In genomic region chr20:19497064-19497463, GRCh38 we compare ENCODE assay signal across 18 cellular contexts.
DNase-seq lines count a peak whose midpoint lies in the region; ATAC-seq and TF ChIP-seq lines count a peak whose summit lies in the region.
"Had no signal": no experiment of that assay in that cellular context is flagged by ENCODE, and none has a peak within 500 bp of the region (broad histone marks: within the 10 kb centered on the region; RNA-seq: fewer than 3 reads in every experiment).

No MANE protein-coding gene starts in this region.

- H3K27ac ChIP-seq in foreskin keratinocyte (no peak overlapping the region), upper lobe of left lung (no peak overlapping the region)
- H3K27ac ChIP-seq: left lung had no signal

- CTCF ChIA-PET in activated CD4-positive, alpha-beta T cell treated with anti-CD3 and anti-CD28 coated beads for 36 hours (lab: Charles Lee): interaction anchor here (0.6 kb wide), 1 partner anchor 132 kb away, joined by 3 read pairs; no protein-coding TSS in a partner anchor

- no peaks in the 10 kb centered on the region for H3K9me3 ChIP-seq in upper lobe of left lung
- H3K9me3 ChIP-seq: left lung had no signal

- H3K36me3 ChIP-seq in upper lobe of left lung: no peaks in the 10 kb centered on the region
- H3K36me3 ChIP-seq: left lung had no signal

- peak; percentile 58 for DNase-seq in AG08396 (ENCODE audit: low spot score)
- DNase-seq in HCEC 1CT: peak; percentile 97
- DNase-seq in amniotic epithelial cell (ENCODE audit: low read depth): peak; percentile 9
- peak; percentile 16 to 50 for DNase-seq in foreskin keratinocyte
- no peak for DNase-seq in upper lobe of left lung
- no peak for DNase-seq in activated CD4-positive, alpha-beta T cell treated with anti-CD3 and anti-CD28 coated beads for 36 hours
- DNase-seq: activated B cell treated with CpG ODN at 0.5 μM for 24 hours, endodermal cell, Kasumi-1, left lung, SHP77, T-helper 17 cell had no signal

- H3K4me3 Mint-ChIP-seq in activated CD4-positive, alpha-beta T cell treated with anti-CD3 and anti-CD28 coated beads for 36 hours: no peak overlapping the region
- H3K4me3 Mint-ChIP-seq: activated B cell treated with CpG ODN at 0.5 μM for 24 hours; activated T-helper 17 cell treated with anti-CD3 and anti-CD28 coated beads, Interleukin-2, amount 50 U/mL, for 72 hours; central memory CD8-positive, alpha-beta T cell; endodermal cell; stimulated activated naive CD8-positive, alpha-beta T cell treated with anti-CD3 and anti-CD28 coated beads, Interleukin-15, Interleukin-2, amounts not matched to agents 100 ng/mL and 50 ng/mL, for 24 hours; T-helper 17 cell had no signal

- TF ChIP-seq EP300 in upper lobe of left lung (IDR thresholded peaks at IDR 0.05): no peak

- H3K4me1 ChIP-seq in foreskin keratinocyte (peaks cover 5% of the 10 kb centered on the region), upper lobe of left lung (no peaks in the 10 kb centered on the region)
- H3K4me1 ChIP-seq: left lung had no signal

- H3K27ac Mint-ChIP-seq in activated CD4-positive, alpha-beta T cell treated with anti-CD3 and anti-CD28 coated beads for 36 hours: no peak overlapping the region
- H3K27ac Mint-ChIP-seq: activated B cell treated with CpG ODN at 0.5 μM for 24 hours; activated T-helper 17 cell treated with anti-CD3 and anti-CD28 coated beads, Interleukin-2, amount 50 U/mL, for 72 hours; endodermal cell; stimulated activated naive CD8-positive, alpha-beta T cell treated with anti-CD3 and anti-CD28 coated beads, Interleukin-15, Interleukin-2, amounts not matched to agents 100 ng/mL and 50 ng/mL, for 24 hours; T-helper 17 cell had no signal

- ATAC-seq in foreskin keratinocyte: peak; percentile 76
- no peak for ATAC-seq in upper lobe of left lung (ENCODE audit: low FRiP score in 2 of 2)
- ATAC-seq in activated CD4-positive, alpha-beta T cell treated with anti-CD3 and anti-CD28 coated beads for 36 hours: no peak
- ATAC-seq in GM18511 (IDR thresholded peaks at IDR 0.05; ENCODE audit: unreplicated experiment): no peak
- no peak for ATAC-seq in HG03175 (IDR thresholded peaks at IDR 0.05; ENCODE audit: unreplicated experiment)
- ATAC-seq: activated T-helper 17 cell treated with anti-CD3 and anti-CD28 coated beads, Interleukin-2, amount 50 U/mL, for 72 hours; HCT116; left lung; T-helper 17 cell had no signal

- H3K4me1 Mint-ChIP-seq in activated CD4-positive, alpha-beta T cell treated with anti-CD3 and anti-CD28 coated beads for 36 hours: peaks cover 2% of the 10 kb centered on the region
- H3K4me1 Mint-ChIP-seq: activated B cell treated with CpG ODN at 0.5 μM for 24 hours; activated T-helper 17 cell treated with anti-CD3 and anti-CD28 coated beads, Interleukin-2, amount 50 U/mL, for 72 hours; central memory CD8-positive, alpha-beta T cell; endodermal cell; T-helper 17 cell had no signal

- no peaks in the 10 kb centered on the region for H3K36me3 Mint-ChIP-seq in activated CD4-positive, alpha-beta T cell treated with anti-CD3 and anti-CD28 coated beads for 36 hours (ENCODE audit: low read depth)

- peaks cover 2% of the 10 kb centered on the region for H3K27me3 Mint-ChIP-seq in activated CD4-positive, alpha-beta T cell treated with anti-CD3 and anti-CD28 coated beads for 36 hours
- H3K27me3 Mint-ChIP-seq: central memory CD8-positive, alpha-beta T cell; stimulated activated naive CD8-positive, alpha-beta T cell treated with anti-CD3 and anti-CD28 coated beads, Interleukin-15, Interleukin-2, amounts not matched to agents 100 ng/mL and 50 ng/mL, for 24 hours had no signal

- no peak for TF ChIP-seq POLR2A in upper lobe of left lung (IDR thresholded peaks at IDR 0.05)

- WGBS in upper lobe of left lung, 2 donors: 87 to 92% methylated on average over 6 of the region's 6 CpGs

- no peak overlapping the region for H3K4me3 ChIP-seq in upper lobe of left lung
- H3K4me3 ChIP-seq: left lung had no signal

- intact Hi-C loops in activated CD4-positive, alpha-beta T cell treated with anti-CD3 and anti-CD28 coated beads for 36 hours (cut with DNase I, micrococcal nuclease): no loop called here

- no peaks in the 10 kb centered on the region for H3K9me3 Mint-ChIP-seq in activated CD4-positive, alpha-beta T cell treated with anti-CD3 and anti-CD28 coated beads for 36 hours (ENCODE audit: low read depth)
- H3K9me3 Mint-ChIP-seq: activated B cell treated with CpG ODN at 0.5 μM for 24 hours; central memory CD8-positive, alpha-beta T cell; endodermal cell had no signal

- TF ChIP-seq CTCF in foreskin keratinocyte (conservative IDR thresholded peaks at IDR 0.05) (no peak), upper lobe of left lung (IDR thresholded peaks at IDR 0.05) (no peak)

- POLR2A ChIA-PET in activated CD4-positive, alpha-beta T cell treated with anti-CD3 and anti-CD28 coated beads for 36 hours (lab: Charles Lee): no interaction called here

- H3K27me3 ChIP-seq in foreskin keratinocyte (no peaks in the 10 kb centered on the region), upper lobe of left lung (no peaks in the 10 kb centered on the region)
- H3K27me3 ChIP-seq: left lung had no signal

Comparison
In these comparisons a context has a peak if more than half of its experiments do, and no peak if none do; other contexts are left out.
1. DNase-seq: peak in AG08396 (single experiment), HCEC 1CT (single experiment), amniotic epithelial cell (single experiment) and foreskin keratinocyte (2 of 2); none in upper lobe of left lung (0 of 2) and activated CD4-positive, alpha-beta T cell treated with anti-CD3 and anti-CD28 coated beads for 36 hours (single experiment).